ENCODE assay signal across 1 cellular context in the genomic region with DNA sequence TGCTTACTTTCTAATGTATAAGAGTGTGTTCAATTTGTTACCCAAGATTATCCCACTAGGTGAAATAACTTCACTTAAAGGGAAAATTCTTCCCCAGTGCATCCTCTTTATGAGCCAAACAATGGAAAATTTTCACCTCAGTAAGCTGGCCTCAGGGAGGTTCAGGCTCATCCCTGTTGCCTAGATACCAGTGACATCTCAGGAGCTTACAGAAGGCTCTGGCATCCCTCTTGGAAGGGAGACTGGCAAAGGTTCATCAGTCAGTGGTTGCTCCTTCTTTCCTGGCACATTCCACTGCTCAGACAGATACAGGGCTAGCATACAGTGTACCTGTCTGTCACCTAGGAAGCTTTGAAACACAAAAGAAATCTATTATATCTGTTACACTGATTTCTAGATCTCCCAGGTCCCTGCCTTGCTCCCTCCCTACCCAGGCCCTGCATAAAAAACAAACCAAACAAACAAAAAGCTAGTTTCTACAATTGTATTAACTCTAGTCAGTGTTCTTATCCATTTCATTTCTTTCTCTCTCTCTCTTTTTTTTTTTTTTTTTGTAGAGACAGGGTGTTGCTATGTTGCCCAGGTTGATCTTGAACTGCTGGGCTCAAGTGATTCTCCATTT.
TF ChIP-seq lines count a peak whose summit lies in the region.

No MANE protein-coding gene starts in this region.

TF ChIP-seq in endothelial cell of umbilical vein, 7 proteins besides CTCF, POLR2A, EP300 and RAD21:
- TF ChIP-seq FOS (IDR thresholded peaks at IDR 0.05; ENCODE audit: borderline replicate concordance, insufficient read depth, low read length) (no peak), MAX (IDR thresholded peaks at IDR 0.05; ENCODE audit: insufficient read depth, insufficient read length) (no peak), JUN (IDR thresholded peaks at IDR 0.05; ENCODE audit: borderline replicate concordance, insufficient read depth, insufficient read length, low read depth) (no peak), EZH2 (IDR thresholded peaks at IDR 0.05; ENCODE audit: borderline replicate concordance, low read depth, low read length, severe bottlenecking) (no peak), POLR2AphosphoS5 (IDR thresholded peaks at IDR 0.05; ENCODE audit: insufficient read depth, low read depth, low read length) (no peak), MYC (IDR thresholded peaks at IDR 0.05; ENCODE audit: low read depth, low read length) (no peak), GATA2 (IDR thresholded peaks at IDR 0.05; ENCODE audit: insufficient read depth, insufficient read length, low read depth, low read length) (no peak)
